18 cellular contexts compared by ENCODE assay signal in genomic region chr1:239545466-239545865, GRCh38.
A peak's percentile ranks its signal among the peaks of the same experiment; 100 is the strongest.
DNase-seq lines count a peak whose midpoint lies in the region; ATAC-seq and TF ChIP-seq lines count a peak whose summit lies in the region.
"Had no signal": no experiment of that assay in that cellular context is flagged by ENCODE, and none has a peak within 500 bp of the region (broad histone marks: within the 10 kb centered on the region; RNA-seq: fewer than 3 reads in every experiment).

No MANE protein-coding gene starts in this region.

- ATAC-seq in GM18498 (IDR thresholded peaks at IDR 0.05; ENCODE audit: unreplicated experiment), result no peak
- ATAC-seq: A549, GM23338, K562 had no signal

- CTCF ChIA-PET in RWPE1 (lab: Yijun Ruan, JAX), result no interaction called here

- peak; percentile 35 for DNase-seq in Daoy (ENCODE audit: low read depth)
- peak; percentile 46 for DNase-seq in HS-27A (ENCODE audit: low read depth)
- DNase-seq in RWPE1 (ENCODE audit: low spot score), result peak; percentile 15
- DNase-seq in fibroblast of pulmonary artery (ENCODE audit: low read depth), result peak; percentile 3
- DNase-seq in hippocampal formation (lab: John Stamatoyannopoulos, UW), result no peak
- DNase-seq in NCI-H1092 treated with DMSO at 0.1 percent for 48 hours (lab: John Stamatoyannopoulos, UW), result no peak
- DNase-seq: NCI-H1105 treated with DMSO at 0.1 percent for 48 hours, NCI-H2029 treated with DMSO at 0.1 percent for 48 hours, NCI-H524 treated with DMSO at 0.1 percent for 48 hours, NCI-H82, Peyer's patch, Right ventricle myocardium superior, T-helper 2 cell had no signal

- TF ChIP-seq CTCF in RWPE1 (conservative IDR thresholded peaks at IDR 0.05; ENCODE audit: low read depth) (no peak), fibroblast of pulmonary artery (IDR thresholded peaks at IDR 0.05; ENCODE audit: low read length, missing control alignments) (no peak)

- POLR2A ChIA-PET in RWPE1 (lab: Yijun Ruan, JAX; ENCODE audit: low non-redundant PET), result no interaction called here

- H3K27ac ChIP-seq in RWPE1, result no peak overlapping the region
- H3K27ac ChIP-seq: A549, Peyer's patch had no signal

- H3K4me3 ChIP-seq in fibroblast of pulmonary artery (replicated peaks; ENCODE audit: low read depth, low read length), result no peak overlapping the region
- H3K4me3 ChIP-seq: A549, GM23338, HAP-1, K562, Peyer's patch had no signal

Comparison
In these comparisons a context has a peak if more than half of its experiments do, and no peak if none do; other contexts are left out.
1. DNase-seq: peak in Daoy (single experiment), HS-27A (single experiment), RWPE1 (single experiment) and fibroblast of pulmonary artery (single experiment); none in hippocampal formation (0 of 2) and NCI-H1092 treated with DMSO at 0.1 percent for 48 hours (single experiment).